Comparison of ENCODE assay signal across 20 cellular contexts in the genomic region with DNA sequence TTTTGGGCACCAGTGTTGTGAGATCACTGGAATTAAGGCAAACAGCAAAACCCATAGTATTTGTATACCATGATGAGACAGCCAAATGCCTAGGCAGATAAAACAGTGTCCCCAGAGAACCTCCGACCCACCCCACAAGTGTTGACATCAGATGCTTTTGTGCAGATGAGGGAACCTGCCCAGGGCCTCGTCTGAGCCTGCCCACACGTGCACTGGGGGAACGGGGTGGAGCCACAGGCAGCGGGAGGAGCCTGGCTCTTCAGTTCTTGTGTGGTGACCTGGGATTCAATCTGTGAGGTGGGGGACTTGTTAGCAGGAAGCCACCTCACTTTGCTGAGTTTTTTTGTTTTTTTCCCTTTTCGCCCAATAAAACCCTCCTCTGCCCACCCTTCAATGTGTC. TPM values are rescaled to one million over a fixed set of nuclear protein-coding genes. Genes with fewer than 3 reads are reported as not detected.
A peak's percentile ranks its signal among the peaks of the same experiment; 100 is the strongest.
DNase-seq lines count a peak whose midpoint lies in the region; ATAC-seq, FAIRE-seq and TF ChIP-seq lines count a peak whose summit lies in the region.
"Had no signal": no experiment of that assay in that cellular context is flagged by ENCODE, and none has a peak within 500 bp of the region (broad histone marks: within the 10 kb centered on the region; RNA-seq: fewer than 3 reads in every experiment).

No MANE protein-coding gene starts in this region.

- FAIRE-seq in K562 (lab: Jason Lieb, UNC): no peak
- FAIRE-seq: A204.1, G401.6, GM12892 had no signal

- no peak for DNase-seq in GM23338 (ENCODE audit: low spot score)
- peak in 55 of 76 experiments; percentile 1 to 74 (median 35) for DNase-seq in HUDEP-2 (lab: John Stamatoyannopoulos, UW; ENCODE audit: unreplicated experiment in 76 of 76)
- no peak for DNase-seq in K562 (ENCODE audit: extremely low read depth in 1 of 4, low spot score in 3 of 4)
- DNase-seq in erythroblast (lab: John Stamatoyannopoulos, UW): peak; percentile 71 to 74
- DNase-seq in stimulated activated CD4-positive, alpha-beta T cell treated with anti-CD3 and anti-CD28 coated beads, Interleukin-2, amount 100 ng/mL, for 24 hours: no peak
- DNase-seq in activated naive CD4-positive, alpha-beta T cell treated with anti-CD3 and anti-CD28 coated beads, Interleukin-2, amount 50 U/mL, for 72 hours (ENCODE audit: low spot score in 2 of 2): no peak
- DNase-seq in GM19240 (ENCODE audit: insufficient read length, low spot score): no peak
- DNase-seq in NK-92 treated with Interleukin-12 subunit alpha and Interleukin-12 subunit beta, amount 100 ng/mL, for 24 hours (lab: John Stamatoyannopoulos, UW): no peak
- DNase-seq: C1 segment of cervical spinal cord; CD4-positive, alpha-beta T cell; DMS79; EL; GOT3; HCEC 1CT; KG1 had no signal

- no peak overlapping the region for H3K4me3 Mint-ChIP-seq in GM23338
- H3K4me3 Mint-ChIP-seq: B cell; CD4-positive, alpha-beta T cell had no signal

- peaks cover 4% of the 10 kb centered on the region; the same call in 1 of the 3 replicates for H3K36me3 Mint-ChIP-seq in GM23338 (ENCODE audit: low read depth)
- H3K36me3 Mint-ChIP-seq in activated naive CD4-positive, alpha-beta T cell treated with anti-CD3 and anti-CD28 coated beads, Interleukin-2, amount 50 U/mL, for 72 hours: no peaks in the 10 kb centered on the region

- H3K9me3 Mint-ChIP-seq in GM23338: peaks cover 16% of the 10 kb centered on the region
- no peaks in the 10 kb centered on the region for H3K9me3 Mint-ChIP-seq in activated naive CD4-positive, alpha-beta T cell treated with anti-CD3 and anti-CD28 coated beads, Interleukin-2, amount 50 U/mL, for 72 hours
- H3K9me3 Mint-ChIP-seq: CD4-positive, alpha-beta T cell had no signal

- TF ChIP-seq EP300 in K562 (IDR thresholded peaks at IDR 0.05; ENCODE audit: low read length): no peak

- H3K27me3 ChIP-seq in GM23338 (ENCODE audit: insufficient read depth) (no peaks in the 10 kb centered on the region), K562 (ENCODE audit: control insufficient read depth in 2 of 2, insufficient read depth in 2 of 2, low read length in 2 of 2) (no peaks in the 10 kb centered on the region; a peak in 2 of 5 replicates)

- H3K9ac ChIP-seq in K562 (ENCODE audit: insufficient read depth in 1 of 2, low read depth in 2 of 2, low read length in 2 of 2): no peak overlapping the region

- in situ Hi-C loops in K562 (cut with MboI): no loop called here

- H3K4me1 ChIP-seq in GM23338 (ENCODE audit: insufficient read depth) (peaks cover 19% of the 10 kb centered on the region; the same call in 1 of the 2 replicates), K562 (replicated peaks in 1 of 2; ENCODE audit: control insufficient read depth in 2 of 2, insufficient read depth in 2 of 2, low read length in 2 of 2) (no peaks in the 10 kb centered on the region)

- WGBS in K562 (ENCODE audit: insufficient coverage, low coverage, missing lambda C conversion rate): under 1% methylated on average over 6 of the region's 6 CpGs

- no peak for TF ChIP-seq CTCF in GM23338 (conservative IDR thresholded peaks at IDR 0.05; ENCODE audit: low read depth in 2 of 2)
- no peak for TF ChIP-seq CTCF in K562 (IDR thresholded peaks at IDR 0.05 in 2 of 3, conservative IDR thresholded peaks at IDR 0.05 in 1 of 3; ENCODE audit: insufficient read depth in 2 of 3, low read depth in 1 of 3, low read length in 3 of 3)

- peak overlapping the region; percentile 13; the same call in 1 of the 2 replicates for H3K4me2 ChIP-seq in GM23338
- no peak overlapping the region for H3K4me2 ChIP-seq in K562 (ENCODE audit: insufficient read depth, low read length)

- H3K27me3 Mint-ChIP-seq in GM23338 (ENCODE audit: insufficient read depth, low read depth, poor library complexity): no peaks in the 10 kb centered on the region

- no peaks in the 10 kb centered on the region for H3F3A ChIP-seq in GM23338 (replicated peaks; ENCODE audit: low read depth)

- POLR2A ChIA-PET in K562 (lab: Yijun Ruan, JAX): no interaction called here

- intact Hi-C loops in K562 (cut with micrococcal nuclease): no loop called here

- H2AFZ ChIP-seq in GM23338 (peak overlapping the region; percentile 78), K562 (ENCODE audit: low read depth, low read length) (no peak overlapping the region)

- ATAC-seq in GM23338 (peak; percentile 51; the same call in 2 of the 3 replicates), K562 (peak; percentile 68)
- no peak for ATAC-seq in activated naive CD4-positive, alpha-beta T cell treated with anti-CD3 and anti-CD28 coated beads, Interleukin-2, amount 50 U/mL, for 72 hours

- H3K9me2 ChIP-seq in GM23338 (ENCODE audit: insufficient read depth): peaks cover 9% of the 10 kb centered on the region; the same call in 1 of the 2 replicates

- H3K79me2 ChIP-seq in GM23338 (replicated peaks; ENCODE audit: insufficient read depth) (no peaks in the 10 kb centered on the region), K562 (ENCODE audit: control insufficient read depth, insufficient read depth, low read length) (no peaks in the 10 kb centered on the region)

- H3K27ac Mint-ChIP-seq in GM23338: no peak overlapping the region
- H3K27ac Mint-ChIP-seq in activated naive CD4-positive, alpha-beta T cell treated with anti-CD3 and anti-CD28 coated beads, Interleukin-2, amount 50 U/mL, for 72 hours: no peak overlapping the region
- H3K27ac Mint-ChIP-seq: B cell; CD4-positive, alpha-beta T cell had no signal

- CTCF ChIA-PET in K562 (lab: Yijun Ruan, JAX; ENCODE audit: low intra/inter-chr PET ratio): no interaction called here

- TF ChIP-seq POLR2A in K562 (conservative IDR thresholded peaks at IDR 0.05) (no peak), erythroblast (IDR thresholded peaks at IDR 0.05; ENCODE audit: low read length) (no peak)

- no peaks in the 10 kb centered on the region for H3K9me3 ChIP-seq in K562 (replicated peaks; ENCODE audit: control insufficient read depth, insufficient read depth, low read depth, low read length)

- no peak for TF ChIP-seq RAD21 in K562 (CRISPR knock-in tag; conservative IDR thresholded peaks at IDR 0.05 in 1 of 2, IDR thresholded peaks at IDR 0.05 in 1 of 2)

- H3K4me1 Mint-ChIP-seq in GM23338: peaks cover 10% of the 10 kb centered on the region; the same call in 2 of the 3 replicates
- H3K4me1 Mint-ChIP-seq: B cell had no signal

- H4K20me1 ChIP-seq in GM23338 (replicated peaks; ENCODE audit: insufficient read depth): no peaks in the 10 kb centered on the region
- H4K20me1 ChIP-seq in K562 (replicated peaks; ENCODE audit: control insufficient read depth, insufficient read depth, low read length): no peaks in the 10 kb centered on the region

- H3K9me1 ChIP-seq in K562 (ENCODE audit: control insufficient read depth, insufficient read depth, low read length): no peaks in the 10 kb centered on the region

- H3K36me3 ChIP-seq in GM23338 (ENCODE audit: insufficient read depth): no peaks in the 10 kb centered on the region
- no peaks in the 10 kb centered on the region for H3K36me3 ChIP-seq in K562 (ENCODE audit: control insufficient read depth, insufficient read depth, low read length)

- no TSS peak for BruUV-seq in K562 (replicated peaks; lab: Mats Ljungman, UMichigan)

- H3K4me3 ChIP-seq in GM23338 (no peak overlapping the region), K562 (no peak overlapping the region)

- H3K27ac ChIP-seq in GM23338 (ENCODE audit: low read depth) (no peak overlapping the region), K562 (ENCODE audit: extremely low read depth, low read depth, low read length) (no peak overlapping the region)
- H3K27ac ChIP-seq: HL-60 had no signal

TF ChIP-seq in GM23338, 12 proteins besides CTCF, POLR2A, EP300 and RAD21 (continues in another document):
- no peak for TF ChIP-seq EZH2 (IDR thresholded peaks at IDR 0.05; ENCODE audit: low read depth, unreplicated experiment)
- no peak for TF ChIP-seq EZH2phosphoT487 (IDR thresholded peaks at IDR 0.05; ENCODE audit: unreplicated experiment)

TF ChIP-seq in K562, 482 proteins besides CTCF, POLR2A, EP300 and RAD21 (continues in another document):
- peak; percentile 96 for TF ChIP-seq L3MBTL2 (IDR thresholded peaks at IDR 0.05)
- TF ChIP-seq SAFB (IDR thresholded peaks at IDR 0.05; ENCODE audit: borderline replicate concordance, low read depth, low read length): no peak
- peak; percentile 29 to 43; a peak in 2 of 4 replicates for TF ChIP-seq NRF1 (conservative IDR thresholded peaks at IDR 0.05 in 1 of 2, IDR thresholded peaks at IDR 0.05 in 1 of 2)

RNA-seq across cellular contexts. Expression of gene OPTN, which starts 33.4 kb away (rescaled TPM):
- 6.0 and 6.8 TPM in 2 replicates for total RNA-seq in GM23338 (2014; rRNA removed; shearing (Covaris generic))
- polyA plus RNA-seq in GM23338 (2016; fragmentation: Nextera tagmentation; extraction: Ambion mirVana) (11.0 and 13.0 TPM in 2 replicates), K562 (2011; rRNA removed) (4.6 and 5.0 TPM in 2 replicates), K562 (2014; fragmentation: Illumina TruSeq; extraction: Trizol) (5.2 and 5.3 TPM in 2 replicates), K562 (2014; fragmentation: Nextera tagmentation; extraction: Ambion mirVana) (1 to 10 TPM; 2.2 to 2.4 TPM), K562 (2014; rRNA removed) (4.1 and 5.1 TPM in 2 replicates)
- 3.1 and 10.3 TPM in 2 replicates for total RNA-seq in K562 (2011; cell fraction: chromatin; rRNA removed; ENCODE audit: low replicate concordance)
- total RNA-seq in K562 (2011; cell fraction: nucleolus; rRNA removed): 1.6 and 1.7 TPM in 2 replicates
- total RNA-seq in K562 (2011; cell fraction: nucleoplasm; rRNA removed): 3.6 and 8.3 TPM in 2 replicates
- total RNA-seq in K562 (2014; rRNA removed) (5.8 and 6.0 TPM in 2 replicates), K562 (2014; rRNA removed; fragmentation: Illumina TruSeq; extraction: Trizol) (4.7 and 4.8 TPM in 2 replicates), K562 (2015; rRNA removed; fragmentation: Illumina TruSeq; extraction: Trizol) (3.0 and 3.4 TPM in 2 replicates), K562 (2021) (5.3 and 6.8 TPM in 2 replicates)
- polyA plus RNA-seq in K562 (2011; cell fraction: cytosol; rRNA removed): 0.79 and 1.8 TPM in 2 replicates
- polyA plus RNA-seq in K562 (2011; cell fraction: nucleus; rRNA removed): 3.9 and 4.8 TPM in 2 replicates
- polyA plus RNA-seq in K562 (2012): 13.6 and 29.9 TPM in 2 replicates
- polyA minus RNA-seq in K562 (2011; rRNA and poly(A)+ RNA removed): 5.0 and 5.8 TPM in 2 replicates
- polyA minus RNA-seq in K562 (2011; cell fraction: cytosol; rRNA and poly(A)+ RNA removed): 1.9 and 4.8 TPM in 2 replicates
- polyA minus RNA-seq in K562 (2011; cell fraction: nucleus; rRNA and poly(A)+ RNA removed): 1.3 and 2.6 TPM in 2 replicates
- 10 to 100 TPM; 47.8 to 66.5 TPM for total RNA-seq in activated naive CD4-positive, alpha-beta T cell treated with anti-CD3 and anti-CD28 coated beads, Interleukin-2, amount 50 U/mL, for 72 hours

Comparison
In these comparisons a context has a peak if more than half of its experiments do, and no peak if none do; other contexts are left out.
1. ATAC-seq: peak in GM23338 (single experiment) and K562 (single experiment); none in activated naive CD4-positive, alpha-beta T cell treated with anti-CD3 and anti-CD28 coated beads, Interleukin-2, amount 50 U/mL, for 72 hours (0 of 2).
2. DNase-seq: peak in HUDEP-2 (55 of 76) and erythroblast (2 of 2); none in GM23338 (single experiment), K562 (0 of 4), stimulated activated CD4-positive, alpha-beta T cell treated with anti-CD3 and anti-CD28 coated beads, Interleukin-2, amount 100 ng/mL, for 24 hours (0 of 2), activated naive CD4-positive, alpha-beta T cell treated with anti-CD3 and anti-CD28 coated beads, Interleukin-2, amount 50 U/mL, for 72 hours (0 of 2), GM19240 (single experiment) and NK-92 treated with Interleukin-12 subunit alpha and Interleukin-12 subunit beta, amount 100 ng/mL, for 24 hours (single experiment).